In the genomic region with DNA sequence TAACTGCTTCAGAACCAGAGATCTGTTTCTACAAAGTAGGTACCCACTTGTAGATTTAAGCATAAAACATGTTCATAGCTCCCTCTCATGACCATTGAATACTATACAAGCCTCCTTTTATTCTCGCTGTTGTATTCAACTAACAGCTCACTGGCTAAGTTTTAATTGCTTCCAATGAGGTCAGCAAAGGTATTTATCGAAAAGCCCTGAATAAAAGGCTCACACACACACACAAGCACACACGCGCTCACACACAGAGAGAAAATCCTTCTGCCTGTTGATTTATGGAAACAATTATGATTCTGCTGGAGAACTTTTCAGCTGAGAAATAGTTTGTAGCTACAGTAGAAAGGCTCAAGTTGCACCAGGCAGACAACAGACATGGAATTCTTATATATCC, we compare ENCODE assay signal across 9 cellular contexts. TPM values are rescaled to one million over a fixed set of nuclear protein-coding genes. Genes with fewer than 3 reads are reported as not detected.
DNase-seq lines count a peak whose midpoint lies in the region; ATAC-seq, FAIRE-seq and TF ChIP-seq lines count a peak whose summit lies in the region.
"Had no signal": no experiment of that assay in that cellular context is flagged by ENCODE, and none has a peak within 500 bp of the region (broad histone marks: within the 10 kb centered on the region; RNA-seq: fewer than 3 reads in every experiment).

A gene with protein sequence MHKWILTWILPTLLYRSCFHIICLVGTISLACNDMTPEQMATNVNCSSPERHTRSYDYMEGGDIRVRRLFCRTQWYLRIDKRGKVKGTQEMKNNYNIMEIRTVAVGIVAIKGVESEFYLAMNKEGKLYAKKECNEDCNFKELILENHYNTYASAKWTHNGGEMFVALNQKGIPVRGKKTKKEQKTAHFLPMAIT (plus strand): TSS at position 222 of the 400 bp plus-strand sequence. CDS start 1,056 bp downstream, outside the sequence.

- H3K79me2 ChIP-seq in HepG2 (ENCODE audit: insufficient read depth, low read length) = no peaks in the 10 kb centered on the region

- in situ Hi-C loops in astrocyte of the spinal cord (cut with HindIII; ENCODE audit: low sequenced_read_pairs) (no loop called here), HepG2 (cut with HindIII; ENCODE audit: extremely low pct_ligation_motif_present, low pct_unique_long_range_greater_than_20kb) (loop anchor here (5.0 kb wide), 2 partner anchors 191 to 561 kb away; no protein-coding TSS in a partner anchor)

- TF ChIP-seq EP300 in HepG2 (IDR thresholded peaks at IDR 0.05; ENCODE audit: low read depth in 2 of 2, low read length in 2 of 2) = no peak
- TF ChIP-seq EP300 in HepG2 (CRISPR knock-in tag; IDR thresholded peaks at IDR 0.05; ENCODE audit: borderline replicate concordance) = no peak

- CTCF ChIA-PET in HepG2 (lab: Yijun Ruan, JAX; ENCODE audit: low intra/inter-chr PET ratio, low total read pairs) = interaction anchor here (1.8 to 2.3 kb wide), 2 partner anchors 187 to 561 kb away, joined by 21 to 22 read pairs; no protein-coding TSS in a partner anchor

- WGBS in HepG2 (ENCODE audit: low lambda C conversion rate) = 40% methylated on average over 4 of the region's 4 CpGs

- H3K27ac Mint-ChIP-seq in HFFc6 = no peak within 1 kb of the TSS

- DNase-seq in HFFc6 (peak; percentile 47), astrocyte of the spinal cord (ENCODE audit: low read depth, low spot score) (peak; percentile 60), HepG2 (ENCODE audit: low spot score) (peak; percentile 2), OCI-M2 (lab: John Stamatoyannopoulos, UW; ENCODE audit: unreplicated experiment) (no peak), HPDE6-E6E7 (ENCODE audit: extremely low spot score) (no peak)
- DNase-seq in activated naive CD4-positive, alpha-beta T cell treated with Interleukin-2 at 50 U/mL for 16 hours = no peak
- no peak for DNase-seq in activated effector memory CD4-positive, alpha-beta T cell treated with Interleukin-2 at 50 U/mL for 16 hours
- DNase-seq: activated CD4-positive, alpha-beta T cell treated with anti-CD3 and anti-CD28 coated beads for 1 hour had no signal

- TF ChIP-seq CTCF in HFFc6 (IDR thresholded peaks at IDR 0.05) = no peak; the same call in 1 of the 2 replicates
- TF ChIP-seq CTCF in astrocyte of the spinal cord (IDR thresholded peaks at IDR 0.05; ENCODE audit: low read depth, low read length) = peak; percentile 15
- TF ChIP-seq CTCF in HepG2 (CRISPR knock-in tag; IDR thresholded peaks at IDR 0.05) = no peak

- TF ChIP-seq RAD21 in HepG2 (CRISPR knock-in tag; IDR thresholded peaks at IDR 0.05) = no peak

- intact Hi-C loops in HepG2 (cut with micrococcal nuclease; ENCODE audit: unreplicated experiment) = no loop called here

- H3K9me3 Mint-ChIP-seq in HFFc6 = no peaks in the 10 kb centered on the region; the same call in none of the 2 replicates

- FAIRE-seq in HepG2 (lab: Jason Lieb, UNC) = no peak

- peak within 1 kb of the TSS; percentile 37 for H3K4me2 ChIP-seq in HepG2 (ENCODE audit: low read depth, low read length)

- no peak within 1 kb of the TSS for H2AFZ ChIP-seq in HepG2 (ENCODE audit: low read length)

- peak within 1 kb of the TSS; percentile 16 for H3K4me3 ChIP-seq in astrocyte of the spinal cord (ENCODE audit: low read depth, low read length)
- H3K4me3 ChIP-seq in HepG2 (replicated peaks in 1 of 3; ENCODE audit: insufficient read depth in 1 of 3, low read depth in 2 of 3, low read length in 3 of 3) = no peak within 1 kb of the TSS
- H3K4me3 ChIP-seq in subcutaneous abdominal adipose tissue (ENCODE audit: low read depth in 1 of 5, low read length in 5 of 5) = peak within 1 kb of the TSS; percentile 56 to 82 (median 62)

- H4K20me1 ChIP-seq in HepG2 (ENCODE audit: insufficient read depth, low read length) = no peaks in the 10 kb centered on the region

- no peak for TF ChIP-seq POLR2A in HepG2 (IDR thresholded peaks at IDR 0.05; ENCODE audit: insufficient read depth in 1 of 2, low read depth in 2 of 2, low read length in 2 of 2)

- peaks cover 13% of the 10 kb centered on the region for H3K36me3 Mint-ChIP-seq in HFFc6 (ENCODE audit: low read depth)

- H3K4me1 Mint-ChIP-seq in HFFc6 (ENCODE audit: low read depth) = peaks cover 30% of the 10 kb centered on the region

- POLR2A ChIA-PET in HepG2 (lab: Yijun Ruan, JAX) = no interaction called here

- H3K27ac ChIP-seq in HepG2 (ENCODE audit: extremely low read length, insufficient read depth, low read length) (no peak within 1 kb of the TSS), subcutaneous abdominal adipose tissue (ENCODE audit: low read depth, low read length) (peak within 1 kb of the TSS; percentile 66)

- BruUV-seq in HepG2 (replicated peaks; lab: Mats Ljungman, UMichigan) = no TSS peak

- no peak for ATAC-seq in HepG2

- H3K9ac ChIP-seq in HepG2 (ENCODE audit: insufficient read depth, low read depth, low read length) (no peak within 1 kb of the TSS), subcutaneous abdominal adipose tissue (ENCODE audit: low read length in 5 of 5) (peak within 1 kb of the TSS; percentile 40 to 71 (median 54))

- peak within 1 kb of the TSS; percentile 37; the same call in 1 of the 2 replicates for H3K4me3 Mint-ChIP-seq in HFFc6

- H3K36me3 ChIP-seq in HepG2 (replicated peaks in 1 of 2; ENCODE audit: control insufficient read depth in 1 of 2, insufficient read depth in 2 of 2, low read length in 2 of 2) (no peaks in the 10 kb centered on the region), subcutaneous abdominal adipose tissue (ENCODE audit: control insufficient read depth in 5 of 5, insufficient read depth in 5 of 5, low read length in 5 of 5) (no peaks in the 10 kb centered on the region)

- no peaks in the 10 kb centered on the region for H3K4me1 ChIP-seq in HepG2 (ENCODE audit: insufficient read depth, low read length)
- peaks cover 0 to 6% (median 3%) of the 10 kb centered on the region in 5 donors for H3K4me1 ChIP-seq in subcutaneous abdominal adipose tissue (ENCODE audit: control insufficient read depth in 5 of 5, insufficient read depth in 5 of 5, low read length in 5 of 5)

- no peaks in the 10 kb centered on the region for H3K27me3 ChIP-seq in HepG2 (ENCODE audit: control insufficient read depth in 1 of 2, insufficient read depth in 2 of 2, low read length in 2 of 2)
- H3K27me3 ChIP-seq in subcutaneous abdominal adipose tissue (ENCODE audit: control insufficient read depth in 5 of 5, insufficient read depth in 4 of 5, low read length in 5 of 5) = no peaks in the 10 kb centered on the region

- H3K9me3 ChIP-seq in HepG2 (ENCODE audit: low read length) = no peaks in the 10 kb centered on the region
- no peaks in the 10 kb centered on the region for H3K9me3 ChIP-seq in subcutaneous abdominal adipose tissue (ENCODE audit: control insufficient read depth in 5 of 5, low read length in 5 of 5)

- H3K27me3 Mint-ChIP-seq in HFFc6 (ENCODE audit: insufficient read depth) = no peaks in the 10 kb centered on the region; the same call in 1 of the 2 replicates

TF ChIP-seq in HepG2, 621 proteins besides CTCF, POLR2A, EP300 and RAD21 (continues in another document):
- TF ChIP-seq, protein P1, sequence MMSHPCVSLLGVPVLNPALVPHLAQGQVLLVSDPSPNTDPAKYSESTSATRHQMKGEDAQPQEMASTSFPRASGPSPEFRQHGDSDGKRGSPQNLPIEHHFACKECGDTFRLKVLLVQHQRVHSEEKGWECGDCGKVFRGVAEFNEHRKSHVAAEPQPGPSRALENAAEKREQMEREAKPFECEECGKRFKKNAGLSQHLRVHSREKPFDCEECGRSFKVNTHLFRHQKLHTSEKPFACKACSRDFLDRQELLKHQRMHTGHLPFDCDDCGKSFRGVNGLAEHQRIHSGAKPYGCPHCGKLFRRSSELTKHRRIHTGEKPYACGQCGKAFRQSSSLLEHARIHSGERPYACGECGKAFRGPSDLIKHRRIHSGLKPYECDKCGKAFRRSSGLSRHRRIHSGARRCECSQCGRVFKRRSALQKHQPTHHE (CRISPR knock-in tag; IDR thresholded peaks at IDR 0.05; ENCODE audit: borderline replicate concordance) = no peak
- TF ChIP-seq RAD51 (IDR thresholded peaks at IDR 0.05; ENCODE audit: borderline replicate concordance) = no peak
- TF ChIP-seq TGIF2 (CRISPR knock-in tag; IDR thresholded peaks at IDR 0.05) = no peak
- TF ChIP-seq ZNF44 (CRISPR knock-in tag; IDR thresholded peaks at IDR 0.05) = no peak
- TF ChIP-seq, protein P2, sequence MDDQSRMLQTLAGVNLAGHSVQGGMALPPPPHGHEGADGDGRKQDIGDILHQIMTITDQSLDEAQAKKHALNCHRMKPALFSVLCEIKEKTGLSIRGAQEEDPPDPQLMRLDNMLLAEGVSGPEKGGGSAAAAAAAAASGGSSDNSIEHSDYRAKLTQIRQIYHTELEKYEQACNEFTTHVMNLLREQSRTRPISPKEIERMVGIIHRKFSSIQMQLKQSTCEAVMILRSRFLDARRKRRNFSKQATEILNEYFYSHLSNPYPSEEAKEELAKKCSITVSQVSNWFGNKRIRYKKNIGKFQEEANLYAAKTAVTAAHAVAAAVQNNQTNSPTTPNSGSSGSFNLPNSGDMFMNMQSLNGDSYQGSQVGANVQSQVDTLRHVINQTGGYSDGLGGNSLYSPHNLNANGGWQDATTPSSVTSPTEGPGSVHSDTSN (CRISPR knock-in tag; IDR thresholded peaks at IDR 0.05; ENCODE audit: borderline replicate concordance) = no peak

RNA-seq across cellular contexts. Expression of the gene that starts here (rescaled TPM):
- 10 to 100 TPM; 12.1 to 59.8 (median 52.2) TPM for total RNA-seq in HFFc6 (2021; fragmentation: NEBNext Ultra II Directional; extraction: Animal tissue kit (Norgen Biotek cat#: 25700))
- total RNA-seq in HepG2 (2016; rRNA removed; fragmentation: Illumina TruSeq; extraction: Trizol) = not detected in 2 replicates
- not detected in 2 replicates for total RNA-seq in HepG2 (2016; cell fraction: cytosol; rRNA removed; fragmentation: Illumina TruSeq; extraction: Trizol; ENCODE audit: low read depth)
- not detected in 2 replicates for total RNA-seq in HepG2 (2016; cell fraction: insoluble cytoplasmic fraction; rRNA removed; fragmentation: Illumina TruSeq; extraction: Trizol)
- total RNA-seq in HepG2 (2016; cell fraction: membrane; rRNA removed; fragmentation: Illumina TruSeq; extraction: Trizol) = not detected in 2 replicates
- total RNA-seq in HepG2 (2016; cell fraction: nucleus; rRNA removed; fragmentation: Illumina TruSeq; extraction: Trizol) = 0.22 TPM in 1 of 2 replicates, not detected in the other
- not detected in 2 replicates for polyA plus RNA-seq in HepG2 (2011; rRNA removed)
- not detected in 2 replicates for polyA plus RNA-seq in HepG2 (2011; cell fraction: cytosol; rRNA removed)
- polyA plus RNA-seq in HepG2 (2011; cell fraction: nucleus; rRNA removed) = not detected in 2 replicates
- not detected in 2 replicates for polyA plus RNA-seq in HepG2 (2012)
- polyA plus RNA-seq in HepG2 (2016; cell fraction: cytosol; fragmentation: Illumina TruSeq; extraction: Trizol; ENCODE audit: low read depth) = not detected in 2 replicates
- not detected in 2 replicates for polyA plus RNA-seq in HepG2 (2016; cell fraction: insoluble cytoplasmic fraction; fragmentation: Illumina TruSeq; extraction: Trizol; ENCODE audit: low read depth)
- not detected in 2 replicates for polyA plus RNA-seq in HepG2 (2016; cell fraction: membrane; fragmentation: Illumina TruSeq; extraction: Trizol; ENCODE audit: low read depth)
- polyA plus RNA-seq in HepG2 (2016; cell fraction: nucleus; fragmentation: Illumina TruSeq; extraction: Trizol; ENCODE audit: insufficient read depth, low read depth) = not detected in 2 replicates
- 9.1 TPM in 1 of 2 replicates, not detected in the other for polyA minus RNA-seq in HepG2 (2011; rRNA and poly(A)+ RNA removed; ENCODE audit: low replicate concordance)
- not detected in 2 replicates for polyA minus RNA-seq in HepG2 (2011; cell fraction: cytosol; rRNA and poly(A)+ RNA removed)
- 0.25 TPM in 1 of 2 replicates, not detected in the other for polyA minus RNA-seq in HepG2 (2011; cell fraction: nucleus; rRNA and poly(A)+ RNA removed)

Comparison
In these comparisons a context has a peak if more than half of its experiments do, and no peak if none do; other contexts are left out.
1. RNA of the gene that starts here (total RNA-seq): 12.1 to 59.8 TPM in HFFc6; 0.22 TPM in HepG2; every median in the first group is over 10 times any median in the second.
2. DNase-seq: peak in HFFc6 (single experiment), astrocyte of the spinal cord (single experiment) and HepG2 (single experiment); none in OCI-M2 (single experiment), HPDE6-E6E7 (single experiment), activated naive CD4-positive, alpha-beta T cell treated with Interleukin-2 at 50 U/mL for 16 hours (single experiment) and activated effector memory CD4-positive, alpha-beta T cell treated with Interleukin-2 at 50 U/mL for 16 hours (single experiment).
3. H3K4me3 ChIP-seq: peak in astrocyte of the spinal cord (single experiment) and subcutaneous abdominal adipose tissue (5 of 5); none in HepG2 (0 of 3).